Comparison of ENCODE assay signal across 8 cellular contexts in genomic region chr21:45076245-45076661, GRCh38. TPM values are rescaled to one million over a fixed set of nuclear protein-coding genes. Genes with fewer than 3 reads are reported as not detected.
DNase-seq lines count a peak whose midpoint lies in the region; ATAC-seq and TF ChIP-seq lines count a peak whose summit lies in the region.

No MANE protein-coding gene starts in this region.

- no peak for TF ChIP-seq CTCF in WTC11 (IDR thresholded peaks at IDR 0.05)

- H3K27me3 Mint-ChIP-seq in WTC11 (ENCODE audit: low read depth) = peaks cover 30% of the 10 kb centered on the region

- no peaks in the 10 kb centered on the region for H3K36me3 Mint-ChIP-seq in WTC11

- H3K4me3 Mint-ChIP-seq in WTC11 = peak overlapping the region; percentile 73

- H3K27ac Mint-ChIP-seq in WTC11 = no peak overlapping the region

- H3K4me1 Mint-ChIP-seq in WTC11 = peaks cover 22% of the 10 kb centered on the region

- no peaks in the 10 kb centered on the region for H3K9me3 Mint-ChIP-seq in WTC11

- peak; percentile 19 for DNase-seq in stimulated activated CD4-positive, alpha-beta T cell treated with anti-CD3 and anti-CD28 coated beads, Interleukin-4, amount 100 ng/mL, for 24 hours
- DNase-seq in stimulated activated CD4-positive, alpha-beta T cell treated with anti-CD3 and anti-CD28 coated beads, Interleukin-2, amount 100 ng/mL, for 48 hours = no peak
- DNase-seq in WTC11 (ENCODE audit: low spot score) (no peak), islet precursor cell (peak; percentile 71), HT-29 (ENCODE audit: low spot score) (no peak)

- ATAC-seq in WTC11 = no peak
- no peak for ATAC-seq in GM19328 (IDR thresholded peaks at IDR 0.05; ENCODE audit: unreplicated experiment)
- ATAC-seq in HG02852 (IDR thresholded peaks at IDR 0.05; ENCODE audit: unreplicated experiment) = no peak
- ATAC-seq in GM21360 (IDR thresholded peaks at IDR 0.05; ENCODE audit: unreplicated experiment) = no peak

- CTCF ChIA-PET in WTC11 (lab: Charles Lee) = interaction anchor here (1.0 to 1.6 kb wide), 3 partner anchors 52 to 127 kb away, joined by 3 to 6 read pairs (median 4); no protein-coding TSS in a partner anchor

- POLR2A ChIA-PET in WTC11 (lab: Charles Lee) = no interaction called here

TF ChIP-seq in WTC11, 78 proteins besides CTCF, POLR2A, EP300 and RAD21:
- no peak for TF ChIP-seq NR2C2 (CRISPR knock-in tag; IDR thresholded peaks at IDR 0.05)
- no peak for TF ChIP-seq MLX (CRISPR knock-in tag; IDR thresholded peaks at IDR 0.05)
- no peak for TF ChIP-seq ZNF396 (CRISPR knock-in tag; IDR thresholded peaks at IDR 0.05; ENCODE audit: borderline replicate concordance)
- TF ChIP-seq ATF1 (CRISPR knock-in tag; IDR thresholded peaks at IDR 0.05) = no peak
- TF ChIP-seq USF2 (CRISPR knock-in tag; IDR thresholded peaks at IDR 0.05) = no peak
- no peak for TF ChIP-seq FOXK1 (CRISPR knock-in tag; IDR thresholded peaks at IDR 0.05)
- no peak for TF ChIP-seq ESRRA (CRISPR knock-in tag; IDR thresholded peaks at IDR 0.05; ENCODE audit: borderline replicate concordance)
- no peak for TF ChIP-seq MYBL2 (CRISPR knock-in tag; IDR thresholded peaks at IDR 0.05)
- no peak for TF ChIP-seq RELA (CRISPR knock-in tag; IDR thresholded peaks at IDR 0.05; ENCODE audit: borderline replicate concordance)
- TF ChIP-seq AR (CRISPR knock-in tag; IDR thresholded peaks at IDR 0.05) = no peak
- TF ChIP-seq GTF2I (CRISPR knock-in tag; conservative IDR thresholded peaks at IDR 0.05) = no peak
- no peak for TF ChIP-seq GRHL2 (CRISPR knock-in tag; IDR thresholded peaks at IDR 0.05; ENCODE audit: insufficient replicate concordance, severe bottlenecking)
- no peak for TF ChIP-seq SMAD3 (CRISPR knock-in tag; IDR thresholded peaks at IDR 0.05; ENCODE audit: borderline replicate concordance)
- TF ChIP-seq TCF7 (CRISPR knock-in tag; IDR thresholded peaks at IDR 0.05; ENCODE audit: low read depth) = no peak
- no peak for TF ChIP-seq AFF4 (CRISPR knock-in tag; IDR thresholded peaks at IDR 0.05; ENCODE audit: borderline replicate concordance)
- TF ChIP-seq ELF4 (CRISPR knock-in tag; IDR thresholded peaks at IDR 0.05; ENCODE audit: low read depth) = no peak
- no peak for TF ChIP-seq TEAD1 (CRISPR knock-in tag; IDR thresholded peaks at IDR 0.05)
TF ChIP-seq in WTC11: peak in this region for 0.

RNA-seq across cellular contexts. Expression of gene ADARB1, which starts 1.9 kb away (rescaled TPM):
- total RNA-seq in WTC11 (2021) = 12.8 to 15.1 TPM (median 14.6 TPM) in 3 replicates
- total RNA-seq in HT-29 (2014; rRNA removed; shearing (Covaris generic)) = 3.3 and 5.0 TPM in 2 replicates

Comparison
In these comparisons a context has a peak if more than half of its experiments do, and no peak if none do; other contexts are left out.
1. DNase-seq: peak in stimulated activated CD4-positive, alpha-beta T cell treated with anti-CD3 and anti-CD28 coated beads, Interleukin-4, amount 100 ng/mL, for 24 hours (single experiment) and islet precursor cell (single experiment); none in stimulated activated CD4-positive, alpha-beta T cell treated with anti-CD3 and anti-CD28 coated beads, Interleukin-2, amount 100 ng/mL, for 48 hours (0 of 2), WTC11 (single experiment) and HT-29 (single experiment).